26 cellular contexts compared by ENCODE assay signal in genomic region chr9:87675466-87675865, GRCh38. TPM values are rescaled to one million over a fixed set of nuclear protein-coding genes. Genes with fewer than 3 reads are reported as not detected.
DNase-seq lines count a peak whose midpoint lies in the region; ATAC-seq and TF ChIP-seq lines count a peak whose summit lies in the region.
"Had no signal": no experiment of that assay in that cellular context is flagged by ENCODE, and none has a peak within 500 bp of the region (broad histone marks: within the 10 kb centered on the region; RNA-seq: fewer than 3 reads in every experiment).

No MANE protein-coding gene starts in this region.

- no peaks in the 10 kb centered on the region for H3K4me1 ChIP-seq in upper lobe of right lung

- peak overlapping the region; percentile 45 for H3K4me3 Mint-ChIP-seq in T-helper 17 cell
- H3K4me3 Mint-ChIP-seq: brain; T-helper 2 cell treated with Interferon-gamma antibody and Interleukin-4, amounts not matched to agents 5 μg/mL and 100 μg/mL, for 36 hours had no signal

- no peaks in the 10 kb centered on the region for H3K27me3 ChIP-seq in upper lobe of right lung
- H3K27me3 ChIP-seq: BLaER1 treated with 17β-estradiol and CSF1 and Interleukin-3, amounts not matched to agents 10 nM and 100 nM; tibial nerve had no signal

- no peak overlapping the region for H3K27ac ChIP-seq in upper lobe of right lung
- H3K27ac ChIP-seq: BLaER1 treated with 17β-estradiol and CSF1 and Interleukin-3, amounts not matched to agents 10 nM and 100 nM; SK-N-MC; tibial nerve; WERI-Rb-1 had no signal

- H3K36me3 ChIP-seq in upper lobe of right lung = peaks cover 19% of the 10 kb centered on the region
- H3K36me3 ChIP-seq: tibial nerve, WERI-Rb-1 had no signal

- TF ChIP-seq CTCF in upper lobe of right lung (IDR thresholded peaks at IDR 0.05) = no peak

- intact Hi-C loops in upper lobe of right lung (cut with DNase I) = no loop called here

- no peak for ATAC-seq in T-helper 17 cell
- ATAC-seq in upper lobe of right lung = peak; percentile 40
- ATAC-seq: esophagus mucosa had no signal

- no peak overlapping the region for H3K4me3 ChIP-seq in upper lobe of right lung
- H3K4me3 ChIP-seq: BLaER1 treated with 17β-estradiol and CSF1 and Interleukin-3, amounts not matched to agents 10 nM and 100 nM; SK-N-MC; tibial nerve had no signal

- peaks cover 40% of the 10 kb centered on the region for H3K27me3 Mint-ChIP-seq in T-helper 17 cell
- H3K27me3 Mint-ChIP-seq: brain had no signal

- peaks cover 4% of the 10 kb centered on the region for H3K4me1 Mint-ChIP-seq in T-helper 17 cell

- peaks cover 2% of the 10 kb centered on the region for H3K36me3 Mint-ChIP-seq in T-helper 17 cell (ENCODE audit: low read depth)

- DNase-seq in NCI-H748 (lab: John Stamatoyannopoulos, UW; ENCODE audit: unreplicated experiment) (peak; percentile 72), NCI-H748 treated with DMSO at 0.1 percent for 48 hours (lab: John Stamatoyannopoulos, UW) (no peak), T-helper 17 cell (no peak), mesenteric fat pad (ENCODE audit: low spot score) (peak; percentile 49), upper lobe of right lung (no peak), amygdala (lab: John Stamatoyannopoulos, UW) (no peak), NCI-H2171 (lab: John Stamatoyannopoulos, UW) (no peak), foreskin melanocyte (no peak)
- DNase-seq: activated CD4-positive, alpha-beta T cell treated with anti-CD3 and anti-CD28 coated beads, Interleukin-2, amount 50 U/mL, for 1 hour; activated CD8-positive, alpha-beta memory T cell treated with anti-CD3 and anti-CD28 coated beads, Interleukin-2, amount 50 U/mL, for 4 hours; activated effector memory CD4-positive, alpha-beta T cell treated with Interleukin-2 at 50 U/mL for 16 hours; effector memory CD4-positive, alpha-beta T cell; hypothalamus; NCI-H1436; NCI-H446; occipital lobe; retina; stimulated activated CD4-positive, alpha-beta T cell treated with anti-CD3 and anti-CD28 coated beads, Interleukin-4, amount 100 ng/mL, for 24 hours; stimulated activated naive CD4-positive, alpha-beta T cell treated with Interleukin-2 at 50 U/mL for 16 hours; WERI-Rb-1 had no signal

- H3K27ac Mint-ChIP-seq in T-helper 17 cell = no peak overlapping the region
- H3K27ac Mint-ChIP-seq: T-helper 2 cell treated with Interferon-gamma antibody and Interleukin-4, amounts not matched to agents 5 μg/mL and 100 μg/mL, for 36 hours had no signal

- H3K9me3 ChIP-seq in T-helper 17 cell (ENCODE audit: control insufficient read depth, low read length, poor library complexity, severe bottlenecking) (no peaks in the 10 kb centered on the region), upper lobe of right lung (no peaks in the 10 kb centered on the region)
- H3K9me3 ChIP-seq: BLaER1 treated with 17β-estradiol and CSF1 and Interleukin-3, amounts not matched to agents 10 nM and 100 nM; tibial nerve had no signal

RNA-seq across cellular contexts. Expression of gene CTSL, which starts 50.5 kb away (rescaled TPM):
- total RNA-seq in T-helper 17 cell (1 to 10 TPM; 3.4 to 4.0 TPM), mesenteric fat pad (729 TPM), upper lobe of right lung (146 TPM)

Comparison
In these comparisons a context has a peak if more than half of its experiments do, and no peak if none do; other contexts are left out.
1. DNase-seq: peak in NCI-H748 (single experiment) and mesenteric fat pad (single experiment); none in NCI-H748 treated with DMSO at 0.1 percent for 48 hours (single experiment), T-helper 17 cell (0 of 3), upper lobe of right lung (single experiment), amygdala (0 of 56), NCI-H2171 (single experiment) and foreskin melanocyte (single experiment).
2. RNA of gene CTSL, which starts 50.5 kb away (total RNA-seq): 729 TPM in mesenteric fat pad (single experiment) and 146 TPM in upper lobe of right lung (single experiment); 3.4 to 4.0 TPM in T-helper 17 cell; every median in the first group is over 10 times any median in the second.